ENCODE assay signal across 18 cellular contexts in genomic region chr20:57500235-57500634, GRCh38. TPM values are rescaled to one million over a fixed set of nuclear protein-coding genes. Genes with fewer than 3 reads are reported as not detected.
DNase-seq lines count a peak whose midpoint lies in the region; ATAC-seq and TF ChIP-seq lines count a peak whose summit lies in the region.
"Had no signal": no experiment of that assay in that cellular context is flagged by ENCODE, and none has a peak within 500 bp of the region (broad histone marks: within the 10 kb centered on the region; RNA-seq: fewer than 3 reads in every experiment).

No MANE protein-coding gene starts in this region.

- H3K27ac ChIP-seq in BLaER1 = no peak overlapping the region
- no peak overlapping the region for H3K27ac ChIP-seq in KMS-11
- no peak overlapping the region for H3K27ac ChIP-seq in OCI-LY3 (ENCODE audit: low read length)
- peak overlapping the region; percentile 3 for H3K27ac ChIP-seq in mesenchymal stem cell (ENCODE audit: low read length, poor library complexity, severe bottlenecking)
- H3K27ac ChIP-seq: HL-60 had no signal

- no peak overlapping the region for H2BK12ac ChIP-seq in mesenchymal stem cell (ENCODE audit: low read length in 2 of 2)

- H3K23ac ChIP-seq in mesenchymal stem cell (ENCODE audit: low read length in 2 of 2) = no peak overlapping the region

- H3K9me3 ChIP-seq in BLaER1 (no peaks in the 10 kb centered on the region), OCI-LY3 (ENCODE audit: insufficient read depth, low read length) (no peaks in the 10 kb centered on the region), mesenchymal stem cell (ENCODE audit: control insufficient read depth, low read length) (no peaks in the 10 kb centered on the region)
- H3K9me3 ChIP-seq: HAP-1 had no signal

- H4K8ac ChIP-seq in mesenchymal stem cell (ENCODE audit: low read length) = no peak overlapping the region

- H2AFZ ChIP-seq in KMS-11 (ENCODE audit: low read depth) (no peak overlapping the region), OCI-LY3 (ENCODE audit: low read depth, low read length) (no peak overlapping the region), mesenchymal stem cell (ENCODE audit: low read depth, low read length) (no peak overlapping the region)

- H3K9ac ChIP-seq in BLaER1 (no peak overlapping the region), KMS-11 (no peak overlapping the region), OCI-LY3 (ENCODE audit: low read length) (no peak overlapping the region), mesenchymal stem cell (ENCODE audit: low read length) (no peak overlapping the region)

- no peak overlapping the region for H3K14ac ChIP-seq in mesenchymal stem cell (ENCODE audit: low read length in 2 of 2)

- H3K79me2 ChIP-seq in KMS-11 (ENCODE audit: insufficient read depth, low read depth) = no peaks in the 10 kb centered on the region
- no peaks in the 10 kb centered on the region for H3K79me2 ChIP-seq in OCI-LY3 (ENCODE audit: low read length)

- no peak overlapping the region for H3K4ac ChIP-seq in mesenchymal stem cell (ENCODE audit: low read depth in 1 of 2, low read length in 2 of 2)

- H3K4me3 ChIP-seq in BLaER1 (no peak overlapping the region), KMS-11 (IDR thresholded peaks at IDR 0.05; ENCODE audit: insufficient read depth, low read depth, low read length) (no peak overlapping the region), OCI-LY3 (ENCODE audit: low read length) (no peak overlapping the region), mesenchymal stem cell (ENCODE audit: insufficient read depth in 1 of 2, low read depth in 1 of 2, low read length in 2 of 2) (no peak overlapping the region)
- H3K4me3 ChIP-seq: HAP-1 had no signal

- H3K18ac ChIP-seq in mesenchymal stem cell (ENCODE audit: low read depth in 1 of 2, low read length in 2 of 2) = no peak overlapping the region

- DNase-seq in mesenchymal stem cell = no peak
- DNase-seq in cerebellar cortex (ENCODE audit: low spot score) = no peak
- no peak for DNase-seq in GDM1 (lab: John Stamatoyannopoulos, UW)
- no peak for DNase-seq in H4 (ENCODE audit: low spot score)
- DNase-seq: 8988T; CD4-positive, CD25-positive, alpha-beta regulatory T cell; CD8-positive, alpha-beta memory T cell; COR-L47; DMS 273 treated with DMSO at 0.1 percent for 48 hours; GOT3 had no signal

- peak overlapping the region; percentile 23 for H2AK5ac ChIP-seq in mesenchymal stem cell (ENCODE audit: low read length, severe bottlenecking)

- H3K36me3 ChIP-seq in BLaER1 (no peaks in the 10 kb centered on the region), KMS-11 (ENCODE audit: insufficient read depth) (no peaks in the 10 kb centered on the region), OCI-LY3 (replicated peaks; ENCODE audit: low read depth, low read length) (no peaks in the 10 kb centered on the region), mesenchymal stem cell (ENCODE audit: control insufficient read depth in 1 of 2, insufficient read depth in 2 of 2, low read depth in 1 of 2, low read length in 2 of 2) (no peaks in the 10 kb centered on the region)
- H3K36me3 ChIP-seq: HAP-1 had no signal

- H4K20me1 ChIP-seq in BLaER1 (no peaks in the 10 kb centered on the region; the same call in 1 of the 2 replicates), KMS-11 (ENCODE audit: insufficient read depth) (no peaks in the 10 kb centered on the region), OCI-LY3 (ENCODE audit: insufficient read depth, low read length) (peaks cover 28% of the 10 kb centered on the region)

- H3K4me2 ChIP-seq in BLaER1 = peak overlapping the region; percentile 78; the same call in 1 of the 2 replicates
- peak overlapping the region; percentile 37 for H3K4me2 ChIP-seq in KMS-11
- H3K4me2 ChIP-seq in OCI-LY3 (ENCODE audit: low read length) = peak overlapping the region; percentile 29
- H3K4me2 ChIP-seq in mesenchymal stem cell (ENCODE audit: low read length, poor library complexity, severe bottlenecking) = no peak overlapping the region

- TF ChIP-seq CTCF in KMS-11 (conservative IDR thresholded peaks at IDR 0.05; ENCODE audit: low read depth, low read length) (no peak), OCI-LY3 (IDR thresholded peaks at IDR 0.05; ENCODE audit: low read depth, low read length) (no peak)

- WGBS in mesenchymal stem cell = 89% methylated on average over 7 of the region's 7 CpGs

- H3K4me1 ChIP-seq in BLaER1 (peaks cover 55% of the 10 kb centered on the region), KMS-11 (ENCODE audit: low read depth, poor library complexity, severe bottlenecking) (peaks cover 37% of the 10 kb centered on the region), OCI-LY3 (ENCODE audit: low read length) (peaks cover 37% of the 10 kb centered on the region), mesenchymal stem cell (ENCODE audit: control insufficient read depth, insufficient read depth, low read depth, low read length) (peaks cover 23% of the 10 kb centered on the region)
- H3K4me1 ChIP-seq: HAP-1 had no signal

- ATAC-seq in GM19035 (IDR thresholded peaks at IDR 0.05; ENCODE audit: unreplicated experiment) = no peak

- no peak overlapping the region for H2BK120ac ChIP-seq in mesenchymal stem cell (ENCODE audit: low read depth, low read length)

- H3K27me3 ChIP-seq in BLaER1 = no peaks in the 10 kb centered on the region; the same call in 1 of the 2 replicates
- H3K27me3 ChIP-seq in KMS-11 (ENCODE audit: insufficient read depth, low read depth) = no peaks in the 10 kb centered on the region
- peaks cover 62% of the 10 kb centered on the region for H3K27me3 ChIP-seq in OCI-LY3 (ENCODE audit: low read depth, low read length)
- peaks cover 0 to 75% of the 10 kb centered on the region in 2 experiments for H3K27me3 ChIP-seq in mesenchymal stem cell (ENCODE audit: control insufficient read depth in 1 of 2, insufficient read depth in 1 of 2, low read length in 2 of 2)

- H2BK5ac ChIP-seq in mesenchymal stem cell (ENCODE audit: low read depth, low read length, poor library complexity, severe bottlenecking) = no peak overlapping the region

- H2BK15ac ChIP-seq in mesenchymal stem cell (ENCODE audit: low read depth, poor library complexity, severe bottlenecking) = no peak overlapping the region

- no peak overlapping the region for H4K91ac ChIP-seq in mesenchymal stem cell (ENCODE audit: low read length)

- H3K79me1 ChIP-seq in mesenchymal stem cell (replicated peaks; ENCODE audit: low read length, poor library complexity, severe bottlenecking) = no peaks in the 10 kb centered on the region

RNA-seq across cellular contexts. Expression of gene CTCFL, which starts 24.7 kb away (rescaled TPM):
- not detected for polyA plus RNA-seq in mesenchymal stem cell (2013, experiment 1 of 2)
- polyA plus RNA-seq in mesenchymal stem cell (2013, experiment 2 of 2) = 0.01 TPM
- total RNA-seq in H4 (2014; rRNA removed; shearing (Covaris generic)) = not detected in 2 replicates
- total RNA-seq: CD4-positive, CD25-positive, alpha-beta regulatory T cell; CD8-positive, alpha-beta memory T cell; HT1080 had no signal
- polyA plus RNA-seq: AG04450; CD4-positive, CD25-positive, alpha-beta regulatory T cell; CD8-positive, alpha-beta memory T cell had no signal
